In the genomic region with DNA sequence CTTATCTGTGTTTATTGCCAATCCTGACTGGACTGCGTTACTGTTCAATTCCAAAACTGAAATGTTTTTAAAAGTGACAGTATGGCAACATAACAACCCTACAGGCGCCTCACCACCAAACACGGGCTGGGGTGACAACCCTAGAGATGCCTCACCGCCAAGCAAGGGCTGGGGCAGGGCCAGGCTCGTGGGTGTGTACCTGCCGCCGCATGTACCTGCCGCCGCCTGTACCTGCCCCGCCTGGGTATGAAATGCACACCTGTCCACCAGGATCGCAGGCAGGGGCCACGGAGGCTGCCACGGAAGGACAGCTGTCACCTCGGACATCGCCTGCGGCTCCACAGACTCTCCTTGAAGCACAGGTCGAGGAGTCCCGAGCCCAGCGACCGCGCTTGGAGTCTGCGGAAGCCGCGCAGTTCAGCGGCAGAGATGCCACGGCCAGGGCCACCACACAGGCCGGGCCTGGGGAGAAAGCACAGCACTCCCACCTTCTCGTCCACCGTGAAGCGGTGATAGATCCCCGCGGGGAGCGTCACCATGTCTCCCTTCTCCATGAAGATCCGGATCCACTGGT, we compare ENCODE assay signal across 17 cellular contexts.
"Had no signal": no experiment of that assay in that cellular context is flagged by ENCODE, and none has a peak within 500 bp of the region (broad histone marks: within the 10 kb centered on the region; RNA-seq: fewer than 3 reads in every experiment).

No MANE protein-coding gene starts in this region.

- H3K27me3 ChIP-seq: body of pancreas, cardiac muscle cell, tibial nerve had no signal

- H3K27ac ChIP-seq: body of pancreas, cardiac muscle cell, tibial nerve had no signal

- H3K9me3 ChIP-seq: body of pancreas, tibial nerve had no signal

- ATAC-seq: activated naive CD8-positive, alpha-beta T cell treated with anti-CD3 and anti-CD28 coated beads, Interleukin-2, amount 50 U/mL, for 24 hours; body of pancreas; naive thymus-derived CD4-positive, alpha-beta T cell had no signal

- H3K4me1 ChIP-seq: tibial nerve had no signal

- H3K4me3 ChIP-seq: body of pancreas, cardiac muscle cell, lung, tibial nerve had no signal

- DNase-seq: activated CD4-positive, alpha-beta T cell treated with anti-CD3 and anti-CD28 coated beads, Interleukin-2, amount 50 U/mL, for 4 hours; activated gamma-delta T cell; activated naive CD4-positive, alpha-beta T cell treated with anti-CD3 and anti-CD28 coated beads, Interleukin-2, amount 50 U/mL, for 16 hours; activated naive CD8-positive, alpha-beta T cell treated with anti-CD3 and anti-CD28 coated beads, Interleukin-2, amount 50 U/mL, for 24 hours; activated T-cell treated with anti-CD3 and anti-CD28 coated beads for 4 hours; body of pancreas; effector CD8-positive, alpha-beta T cell; erythroblast; foreskin melanocyte; hypothalamus; naive thymus-derived CD4-positive, alpha-beta T cell; retina; stimulated activated CD4-positive, alpha-beta T cell treated with anti-CD3 and anti-CD28 coated beads, Interleukin-12 subunit alpha, Interleukin-12 subunit beta, amount 100 ng/mL, for 4 hours; T-helper 1 cell had no signal
